In the genomic region with DNA sequence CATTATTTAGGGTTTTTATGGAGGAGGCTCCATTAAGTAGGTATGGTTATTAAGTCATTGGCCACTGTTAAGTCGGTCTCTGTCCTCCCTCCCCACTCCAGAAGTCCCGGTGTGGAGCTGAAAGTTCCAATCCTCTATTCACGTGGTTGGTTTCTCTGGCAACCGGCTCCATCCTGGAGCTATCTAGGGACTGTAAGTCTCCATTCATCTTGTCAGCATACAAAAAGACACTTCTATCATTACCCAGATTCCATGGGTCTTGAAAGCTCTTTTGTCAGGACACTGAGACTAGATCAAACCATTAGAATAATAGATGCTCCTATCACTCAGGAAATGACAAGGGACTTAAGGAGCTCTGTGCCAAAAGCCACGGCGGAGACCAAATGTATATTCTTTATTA, we compare ENCODE assay signal across 20 cellular contexts.
A peak's percentile ranks its signal among the peaks of the same experiment; 100 is the strongest.
DNase-seq lines count a peak whose midpoint lies in the region; ATAC-seq, FAIRE-seq and TF ChIP-seq lines count a peak whose summit lies in the region.
"Had no signal": no experiment of that assay in that cellular context is flagged by ENCODE, and none has a peak within 500 bp of the region (broad histone marks: within the 10 kb centered on the region; RNA-seq: fewer than 3 reads in every experiment).

No MANE protein-coding gene starts in this region.

- peak overlapping the region; percentile 32 for H3K27ac Mint-ChIP-seq in T-helper 17 cell
- H3K27ac Mint-ChIP-seq: CD8-positive, alpha-beta T cell; IgD-negative memory B cell had no signal

- TF ChIP-seq POLR2A in GM12891 (IDR thresholded peaks at IDR 0.05; ENCODE audit: low read depth, low read length), result no peak

- peaks cover 4% of the 10 kb centered on the region for H3K36me3 Mint-ChIP-seq in T-helper 17 cell (ENCODE audit: low read depth)

- no peaks in the 10 kb centered on the region for H3K9me3 ChIP-seq in T-helper 17 cell (ENCODE audit: control insufficient read depth, low read length, poor library complexity, severe bottlenecking)
- H3K9me3 ChIP-seq: A549, MG63 had no signal

- no peaks in the 10 kb centered on the region for H3K27me3 Mint-ChIP-seq in T-helper 17 cell
- H3K27me3 Mint-ChIP-seq: IgD-negative memory B cell had no signal

- ATAC-seq in T-helper 17 cell (no peak), GM21737 (IDR thresholded peaks at IDR 0.05; ENCODE audit: unreplicated experiment) (no peak)
- ATAC-seq: A549; CD8-positive, alpha-beta T cell; Panc1 had no signal

- in situ Hi-C loops in GM13977 (cut with MboI; ENCODE audit: low pct_unique_long_range_greater_than_20kb, low sequenced_read_pairs, unreplicated experiment), result no loop called here

- no peak overlapping the region for H3K4me3 Mint-ChIP-seq in T-helper 17 cell
- H3K4me3 Mint-ChIP-seq: CD8-positive, alpha-beta T cell; IgD-negative memory B cell had no signal

- no peak for TF ChIP-seq CTCF in GM13977 (IDR thresholded peaks at IDR 0.05; ENCODE audit: extremely low read depth, insufficient read depth, missing control alignments)

- H3K4me1 Mint-ChIP-seq in T-helper 17 cell, result peaks cover 8% of the 10 kb centered on the region

- DNase-seq in GM12891 (ENCODE audit: insufficient read length, low spot score) (no peak), T-helper 17 cell (no peak), iPS-NIHi11 (ENCODE audit: low spot score) (peak; percentile 7), retina (peak; percentile 16), GM13977 (ENCODE audit: low spot score) (no peak), SKM-1 (lab: John Stamatoyannopoulos, UW; ENCODE audit: unreplicated experiment) (no peak)
- DNase-seq: CD8-positive, alpha-beta T cell; DMS79 treated with DMSO at 0.1 percent for 48 hours; GM23248; Karpas-422; MG63; NCI-H1092; NCI-H146; NCI-H2029 treated with DMSO at 0.1 percent for 48 hours; NCI-H446 treated with DMSO at 0.1 percent for 48 hours; SJCRH30 had no signal

- peak; percentile 60 for FAIRE-seq in GM12891 (lab: Jason Lieb, UNC)
- FAIRE-seq: A549 had no signal

TF ChIP-seq in GM12891, 5 proteins besides CTCF, POLR2A, EP300 and RAD21:
- no peak for TF ChIP-seq POLR2AphosphoS5 (IDR thresholded peaks at IDR 0.05; ENCODE audit: low read depth, low read length)
- TF ChIP-seq PAX5 (IDR thresholded peaks at IDR 0.05; ENCODE audit: insufficient read depth, low read length, severe bottlenecking), result no peak
- no peak for TF ChIP-seq POU2F2 (IDR thresholded peaks at IDR 0.05; ENCODE audit: low read depth, low read length)
- no peak for TF ChIP-seq TAF1 (IDR thresholded peaks at IDR 0.05; ENCODE audit: low read depth, low read length)
- TF ChIP-seq SPI1 (IDR thresholded peaks at IDR 0.05; ENCODE audit: low read depth, low read length), result no peak

Comparison
In these comparisons a context has a peak if more than half of its experiments do, and no peak if none do; other contexts are left out.
1. DNase-seq: peak in iPS-NIHi11 (single experiment) and retina (single experiment); none in GM12891 (single experiment), T-helper 17 cell (0 of 3), GM13977 (single experiment) and SKM-1 (single experiment).